In the genomic region with DNA sequence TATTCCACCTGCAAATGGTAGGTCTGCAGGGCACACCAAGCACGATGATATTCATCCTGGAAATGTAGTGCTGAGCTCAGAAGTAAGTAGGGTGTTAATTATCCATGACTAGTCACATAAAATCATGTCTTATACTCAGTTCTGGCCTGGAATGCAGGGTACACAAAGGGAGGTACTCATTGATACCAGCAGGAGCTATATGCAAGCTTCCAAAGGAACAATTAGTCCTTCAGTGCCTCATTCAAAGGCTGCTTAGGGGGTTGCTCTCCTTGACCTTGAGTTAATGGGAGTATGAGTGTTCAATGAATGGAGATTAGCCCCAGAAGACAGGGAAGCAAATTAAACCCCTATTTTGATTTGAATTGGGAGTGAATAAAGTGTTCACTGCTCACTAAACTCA, we compare ENCODE assay signal across 1 cellular context.
TF ChIP-seq lines count a peak whose summit lies in the region.

No MANE protein-coding gene starts in this region.

TF ChIP-seq in H1, 55 proteins besides CTCF, POLR2A, EP300 and RAD21 (continued from another document):
- no peak for TF ChIP-seq SUZ12 (IDR thresholded peaks at IDR 0.05; ENCODE audit: low read length)
- TF ChIP-seq TEAD4 (IDR thresholded peaks at IDR 0.05; ENCODE audit: low read depth, low read length), result peak; percentile 84
- TF ChIP-seq EGR1 (IDR thresholded peaks at IDR 0.05; ENCODE audit: borderline replicate concordance, low read depth, low read length), result no peak
- TF ChIP-seq HDAC2 (IDR thresholded peaks at IDR 0.05; ENCODE audit: borderline replicate concordance in 1 of 2, low read depth in 2 of 2, low read length in 2 of 2), result no peak
- no peak for TF ChIP-seq RNF2 (IDR thresholded peaks at IDR 0.05; ENCODE audit: borderline replicate concordance, low read depth, low read length, missing control alignments, poor library complexity, severe bottlenecking)
